23 cellular contexts compared by ENCODE assay signal in genomic region chr3:142124243-142124642, GRCh38. TPM values are rescaled to one million over a fixed set of nuclear protein-coding genes. Genes with fewer than 3 reads are reported as not detected.
A peak's percentile ranks its signal among the peaks of the same experiment; 100 is the strongest.
DNase-seq lines count a peak whose midpoint lies in the region; ATAC-seq, FAIRE-seq and TF ChIP-seq lines count a peak whose summit lies in the region.
"Had no signal": no experiment of that assay in that cellular context is flagged by ENCODE, and none has a peak within 500 bp of the region (broad histone marks: within the 10 kb centered on the region; RNA-seq: fewer than 3 reads in every experiment).

No MANE protein-coding gene starts in this region.

- ATAC-seq in HepG2 (no peak), right lobe of liver (no peak), K562 (no peak), mucosa of descending colon (no peak)

- H3F3A ChIP-seq in OCI-LY1 (ENCODE audit: insufficient read depth, low read length) (0 out of 2 replicates have a peak, but pooled peaks cover 6% of the 10 kb centered on the region), PC-9 (ENCODE audit: insufficient read depth, low read depth) (no peaks in the 10 kb centered on the region)

- H2AFZ ChIP-seq in HepG2 (ENCODE audit: low read length): no peak overlapping the region
- no peak overlapping the region for H2AFZ ChIP-seq in OCI-LY1 (ENCODE audit: low read length)
- H2AFZ ChIP-seq in K562 (ENCODE audit: low read depth, low read length): no peak overlapping the region
- H2AFZ ChIP-seq in PC-9: no peak overlapping the region

- CTCF ChIA-PET in HepG2 (lab: Yijun Ruan, JAX; ENCODE audit: low intra/inter-chr PET ratio, low total read pairs): no interaction called here
- CTCF ChIA-PET in K562 (lab: Yijun Ruan, JAX; ENCODE audit: low intra/inter-chr PET ratio): no interaction called here
- CTCF ChIA-PET in PC-9 (lab: Charles Lee): no interaction called here

- TF ChIP-seq RAD21 in HepG2 (CRISPR knock-in tag; IDR thresholded peaks at IDR 0.05) (no peak), K562 (CRISPR knock-in tag; conservative IDR thresholded peaks at IDR 0.05 in 1 of 2, IDR thresholded peaks at IDR 0.05 in 1 of 2) (no peak)

- TF ChIP-seq POLR2A in HepG2 (IDR thresholded peaks at IDR 0.05; ENCODE audit: insufficient read depth in 1 of 2, low read depth in 2 of 2, low read length in 2 of 2): no peak
- TF ChIP-seq POLR2A in right lobe of liver (IDR thresholded peaks at IDR 0.05): no peak
- TF ChIP-seq POLR2A in K562 (conservative IDR thresholded peaks at IDR 0.05): no peak

- H3K4me2 ChIP-seq in HepG2 (ENCODE audit: low read depth, low read length) (no peak overlapping the region), OCI-LY1 (ENCODE audit: low read length) (peak overlapping the region; percentile 51), K562 (ENCODE audit: insufficient read depth, low read length) (no peak overlapping the region), PC-9 (no peak overlapping the region)
- H3K4me2 ChIP-seq: BLaER1 treated with 17β-estradiol and CSF1 and Interleukin-3, amounts not matched to agents 10 nM and 100 nM had no signal

- H3K9ac ChIP-seq in HepG2 (ENCODE audit: insufficient read depth, low read depth, low read length): no peak overlapping the region
- H3K9ac ChIP-seq in OCI-LY1 (ENCODE audit: low read length): peak overlapping the region; percentile 50
- no peak overlapping the region for H3K9ac ChIP-seq in K562 (ENCODE audit: insufficient read depth in 1 of 2, low read depth in 2 of 2, low read length in 2 of 2)
- H3K9ac ChIP-seq: BLaER1 treated with 17β-estradiol and CSF1 and Interleukin-3, amounts not matched to agents 10 nM and 100 nM had no signal

- H3K36me3 ChIP-seq in HepG2 (replicated peaks in 1 of 2; ENCODE audit: control insufficient read depth in 1 of 2, insufficient read depth in 2 of 2, low read length in 2 of 2) (no peaks in the 10 kb centered on the region), right lobe of liver (no peaks in the 10 kb centered on the region), OCI-LY1 (ENCODE audit: insufficient read depth, low read length) (peaks cover 18% of the 10 kb centered on the region; the same call in 1 of the 2 replicates), K562 (ENCODE audit: control insufficient read depth, insufficient read depth, low read length) (no peaks in the 10 kb centered on the region), mucosa of descending colon (ENCODE audit: low read depth) (no peaks in the 10 kb centered on the region), PC-9 (ENCODE audit: low read depth) (no peaks in the 10 kb centered on the region)
- H3K36me3 ChIP-seq: BE2C; BLaER1 treated with 17β-estradiol and CSF1 and Interleukin-3, amounts not matched to agents 10 nM and 100 nM; HAP-1 had no signal

- intact Hi-C loops in HepG2 (cut with micrococcal nuclease; ENCODE audit: unreplicated experiment): no loop called here
- intact Hi-C loops in right lobe of liver (cut with DNase I): no loop called here
- intact Hi-C loops in K562 (cut with micrococcal nuclease): loop anchor here (10.0 kb wide), 1 partner anchor 871 kb away; no protein-coding TSS in a partner anchor
- intact Hi-C loops in mucosa of descending colon (cut with DNase I, micrococcal nuclease): loop anchor here in 1 of 2 donors (2.0 kb wide), 1 partner anchor 159 kb away; no protein-coding TSS in a partner anchor
- intact Hi-C loops in PC-9 (cut with micrococcal nuclease; ENCODE audit: unreplicated experiment): loop anchor here (10.0 kb wide), 2 partner anchors 321 to 389 kb away; partner anchors contain the start of genes RNF7 and XRN1

- H3K79me2 ChIP-seq in HepG2 (ENCODE audit: insufficient read depth, low read length): peaks cover 4% of the 10 kb centered on the region
- peaks cover 95% of the 10 kb centered on the region for H3K79me2 ChIP-seq in OCI-LY1 (ENCODE audit: insufficient read depth, low read length)
- no peaks in the 10 kb centered on the region for H3K79me2 ChIP-seq in K562 (ENCODE audit: control insufficient read depth, insufficient read depth, low read length)
- H3K79me2 ChIP-seq in PC-9 (ENCODE audit: low read depth): no peaks in the 10 kb centered on the region

- WGBS in HepG2 (ENCODE audit: low lambda C conversion rate): 94% methylated on average over 2 of the region's 2 CpGs
- 82% methylated on average over 2 of the region's 2 CpGs for WGBS in right lobe of liver (ENCODE audit: insufficient coverage, low coverage, low lambda C conversion rate, missing lambda C conversion rate)
- WGBS in K562 (ENCODE audit: insufficient coverage, low coverage, missing lambda C conversion rate): 91% methylated on average over 2 of the region's 2 CpGs

- H3K9me2 ChIP-seq in OCI-LY1 (ENCODE audit: low read depth, low read length) (no peaks in the 10 kb centered on the region), PC-9 (ENCODE audit: insufficient read depth) (no peaks in the 10 kb centered on the region)

- no peak for TF ChIP-seq CTCF in HepG2 (CRISPR knock-in tag; IDR thresholded peaks at IDR 0.05)
- no peak for TF ChIP-seq CTCF in right lobe of liver (IDR thresholded peaks at IDR 0.05)
- TF ChIP-seq CTCF in OCI-LY1 (IDR thresholded peaks at IDR 0.05; ENCODE audit: low read length): no peak
- TF ChIP-seq CTCF in K562 (IDR thresholded peaks at IDR 0.05 in 2 of 3, conservative IDR thresholded peaks at IDR 0.05 in 1 of 3; ENCODE audit: insufficient read depth in 2 of 3, low read depth in 1 of 3, low read length in 3 of 3): no peak
- no peak for TF ChIP-seq CTCF in mucosa of descending colon (IDR thresholded peaks at IDR 0.05)
- no peak for TF ChIP-seq CTCF in PC-9 (conservative IDR thresholded peaks at IDR 0.05)

- H3K27ac ChIP-seq in HepG2 (ENCODE audit: extremely low read length, insufficient read depth, low read length) (no peak overlapping the region), right lobe of liver (no peak overlapping the region), OCI-LY1 (ENCODE audit: low read depth, low read length, poor library complexity, severe bottlenecking) (peak overlapping the region; percentile 93), K562 (ENCODE audit: extremely low read depth, low read depth, low read length) (no peak overlapping the region), PC-9 (no peak overlapping the region)
- H3K27ac ChIP-seq: 22Rv1; BLaER1 treated with 17β-estradiol and CSF1 and Interleukin-3, amounts not matched to agents 10 nM and 100 nM had no signal

- H3K27me3 ChIP-seq in HepG2 (ENCODE audit: control insufficient read depth in 1 of 2, insufficient read depth in 2 of 2, low read length in 2 of 2) (no peaks in the 10 kb centered on the region; a peak in 1 of 5 replicates), right lobe of liver (no peaks in the 10 kb centered on the region), OCI-LY1 (ENCODE audit: insufficient read depth, low read length) (no peaks in the 10 kb centered on the region), K562 (ENCODE audit: control insufficient read depth in 2 of 2, insufficient read depth in 2 of 2, low read length in 2 of 2) (no peaks in the 10 kb centered on the region), PC-9 (ENCODE audit: insufficient read depth, low read depth) (no peaks in the 10 kb centered on the region)
- H3K27me3 ChIP-seq: BE2C; BLaER1 treated with 17β-estradiol and CSF1 and Interleukin-3, amounts not matched to agents 10 nM and 100 nM had no signal

- H3K4me3 ChIP-seq in HepG2 (replicated peaks in 1 of 3; ENCODE audit: insufficient read depth in 1 of 3, low read depth in 2 of 3, low read length in 3 of 3): no peak overlapping the region
- H3K4me3 ChIP-seq in right lobe of liver: no peak overlapping the region
- peak overlapping the region; percentile 19 for H3K4me3 ChIP-seq in OCI-LY1 (ENCODE audit: low read depth, low read length, poor library complexity, severe bottlenecking)
- H3K4me3 ChIP-seq in K562: no peak overlapping the region
- no peak overlapping the region for H3K4me3 ChIP-seq in mucosa of descending colon
- no peak overlapping the region for H3K4me3 ChIP-seq in PC-9
- H3K4me3 ChIP-seq: BLaER1 treated with 17β-estradiol and CSF1 and Interleukin-3, amounts not matched to agents 10 nM and 100 nM; HAP-1 had no signal

- no peaks in the 10 kb centered on the region for H3K4me1 ChIP-seq in HepG2 (ENCODE audit: insufficient read depth, low read length)
- peaks cover 0 to 3% (median 0%) of the 10 kb centered on the region in 4 donors for H3K4me1 ChIP-seq in right lobe of liver
- H3K4me1 ChIP-seq in OCI-LY1 (ENCODE audit: insufficient read depth, low read length, severe bottlenecking): peaks cover 93% of the 10 kb centered on the region
- no peaks in the 10 kb centered on the region for H3K4me1 ChIP-seq in K562 (replicated peaks in 1 of 2; ENCODE audit: control insufficient read depth in 2 of 2, insufficient read depth in 2 of 2, low read length in 2 of 2)
- H3K4me1 ChIP-seq in mucosa of descending colon (ENCODE audit: low read depth): no peaks in the 10 kb centered on the region
- peaks cover 2% of the 10 kb centered on the region; the same call in 1 of the 2 replicates for H3K4me1 ChIP-seq in PC-9 (replicated peaks; ENCODE audit: insufficient read depth)
- H3K4me1 ChIP-seq: BLaER1 treated with 17β-estradiol and CSF1 and Interleukin-3, amounts not matched to agents 10 nM and 100 nM had no signal

- H3K9me1 ChIP-seq in K562 (ENCODE audit: control insufficient read depth, insufficient read depth, low read length): no peaks in the 10 kb centered on the region

- in situ Hi-C loops in HepG2 (cut with HindIII; ENCODE audit: extremely low pct_ligation_motif_present, low pct_unique_long_range_greater_than_20kb): no loop called here
- in situ Hi-C loops in K562 (cut with MboI): no loop called here

- FAIRE-seq in HepG2 (lab: Jason Lieb, UNC) (no peak), K562 (lab: Jason Lieb, UNC) (no peak)
- FAIRE-seq: A204.1, D721Med, GM12891, H54 had no signal

- DNase-seq in HepG2 (ENCODE audit: low spot score) (no peak), right lobe of liver (no peak), K562 (ENCODE audit: extremely low read depth in 1 of 4, low spot score in 3 of 4) (no peak), mucosa of descending colon (no peak), PC-9 (no peak)
- DNase-seq: ACHN; AML-193; BE2C; CD4-positive, alpha-beta T cell; CD8-positive, alpha-beta memory T cell; DMS 273 treated with DMSO at 0.1 percent for 48 hours; DMS79; GF-D8; GOT3; HFFc6 had no signal

- no peaks in the 10 kb centered on the region for H3K9me3 ChIP-seq in HepG2 (ENCODE audit: low read length)
- H3K9me3 ChIP-seq in right lobe of liver: no peaks in the 10 kb centered on the region
- no peaks in the 10 kb centered on the region for H3K9me3 ChIP-seq in OCI-LY1 (ENCODE audit: low read length)
- H3K9me3 ChIP-seq in K562 (replicated peaks; ENCODE audit: control insufficient read depth, insufficient read depth, low read depth, low read length): no peaks in the 10 kb centered on the region
- H3K9me3 ChIP-seq in mucosa of descending colon: no peaks in the 10 kb centered on the region
- no peaks in the 10 kb centered on the region for H3K9me3 ChIP-seq in PC-9 (ENCODE audit: insufficient read depth, low read depth)
- H3K9me3 ChIP-seq: BE2C; BLaER1 treated with 17β-estradiol and CSF1 and Interleukin-3, amounts not matched to agents 10 nM and 100 nM; HAP-1 had no signal

- TF ChIP-seq EP300 in HepG2 (IDR thresholded peaks at IDR 0.05; ENCODE audit: low read depth in 2 of 2, low read length in 2 of 2): no peak
- TF ChIP-seq EP300 in HepG2 (CRISPR knock-in tag; IDR thresholded peaks at IDR 0.05; ENCODE audit: borderline replicate concordance): no peak
- no peak for TF ChIP-seq EP300 in K562 (IDR thresholded peaks at IDR 0.05; ENCODE audit: low read length)

- POLR2A ChIA-PET in HepG2 (lab: Yijun Ruan, JAX): no interaction called here
- POLR2A ChIA-PET in K562 (lab: Yijun Ruan, JAX): no interaction called here
- POLR2A ChIA-PET in PC-9 (lab: Charles Lee; ENCODE audit: unreplicated experiment): no interaction called here

- BruUV-seq in HepG2 (replicated peaks; lab: Mats Ljungman, UMichigan): no TSS peak
- BruUV-seq in K562 (replicated peaks; lab: Mats Ljungman, UMichigan): no TSS peak
- BruUV-seq in PC-9 (replicated peaks; lab: Mats Ljungman, UMichigan): no TSS peak

- H4K20me1 ChIP-seq in HepG2 (ENCODE audit: insufficient read depth, low read length) (no peaks in the 10 kb centered on the region), OCI-LY1 (ENCODE audit: insufficient read depth, low read length) (no peaks in the 10 kb centered on the region), K562 (replicated peaks; ENCODE audit: control insufficient read depth, insufficient read depth, low read length) (no peaks in the 10 kb centered on the region), PC-9 (ENCODE audit: insufficient read depth) (no peaks in the 10 kb centered on the region)
- H4K20me1 ChIP-seq: BLaER1 treated with 17β-estradiol and CSF1 and Interleukin-3, amounts not matched to agents 10 nM and 100 nM had no signal

RNA-seq across cellular contexts. Expression of gene TFDP2, which starts 25.1 kb away (rescaled TPM):
- 37.4 and 46.2 TPM in 2 replicates for total RNA-seq in HepG2 (2016; rRNA removed; fragmentation: Illumina TruSeq; extraction: Trizol)
- 29.2 and 30.3 TPM in 2 replicates for total RNA-seq in HepG2 (2016; cell fraction: cytosol; rRNA removed; fragmentation: Illumina TruSeq; extraction: Trizol; ENCODE audit: low read depth)
- total RNA-seq in HepG2 (2016; cell fraction: insoluble cytoplasmic fraction; rRNA removed; fragmentation: Illumina TruSeq; extraction: Trizol): 38.1 and 41.0 TPM in 2 replicates
- total RNA-seq in HepG2 (2016; cell fraction: membrane; rRNA removed; fragmentation: Illumina TruSeq; extraction: Trizol): 56.1 and 67.2 TPM in 2 replicates
- total RNA-seq in HepG2 (2016; cell fraction: nucleus; rRNA removed; fragmentation: Illumina TruSeq; extraction: Trizol): 28.1 and 29.7 TPM in 2 replicates
- 9.9 and 17.9 TPM in 2 replicates for polyA plus RNA-seq in HepG2 (2011; rRNA removed)
- polyA plus RNA-seq in HepG2 (2011; cell fraction: cytosol; rRNA removed): 6.7 and 8.3 TPM in 2 replicates
- polyA plus RNA-seq in HepG2 (2011; cell fraction: nucleus; rRNA removed): 6.3 and 7.3 TPM in 2 replicates
- 10.4 and 16.3 TPM in 2 replicates for polyA plus RNA-seq in HepG2 (2012)
- polyA plus RNA-seq in HepG2 (2016; cell fraction: cytosol; fragmentation: Illumina TruSeq; extraction: Trizol; ENCODE audit: low read depth): 38.4 and 47.0 TPM in 2 replicates
- 37.3 and 38.6 TPM in 2 replicates for polyA plus RNA-seq in HepG2 (2016; cell fraction: insoluble cytoplasmic fraction; fragmentation: Illumina TruSeq; extraction: Trizol; ENCODE audit: low read depth)
- 51.0 and 53.3 TPM in 2 replicates for polyA plus RNA-seq in HepG2 (2016; cell fraction: membrane; fragmentation: Illumina TruSeq; extraction: Trizol; ENCODE audit: low read depth)
- polyA plus RNA-seq in HepG2 (2016; cell fraction: nucleus; fragmentation: Illumina TruSeq; extraction: Trizol; ENCODE audit: insufficient read depth, low read depth): 18.1 and 22.6 TPM in 2 replicates
- polyA minus RNA-seq in HepG2 (2011; rRNA and poly(A)+ RNA removed; ENCODE audit: low replicate concordance): 17.7 and 20.8 TPM in 2 replicates
- 8.7 and 10.9 TPM in 2 replicates for polyA minus RNA-seq in HepG2 (2011; cell fraction: cytosol; rRNA and poly(A)+ RNA removed)
- 15.8 and 16.4 TPM in 2 replicates for polyA minus RNA-seq in HepG2 (2011; cell fraction: nucleus; rRNA and poly(A)+ RNA removed)
- total RNA-seq in right lobe of liver: 10 to 100 TPM; 17.9 to 30.9 (median 24.1) TPM
- 61.9 and 200 TPM in 2 replicates for total RNA-seq in K562 (2011; cell fraction: chromatin; rRNA removed; ENCODE audit: low replicate concordance)
- total RNA-seq in K562 (2011; cell fraction: nucleolus; rRNA removed): 25.8 and 27.7 TPM in 2 replicates
- total RNA-seq in K562 (2011; cell fraction: nucleoplasm; rRNA removed): 45.5 and 66.3 TPM in 2 replicates
- 99.8 and 119 TPM in 2 replicates for total RNA-seq in K562 (2014; rRNA removed)
- 126 and 158 TPM in 2 replicates for total RNA-seq in K562 (2014; rRNA removed; fragmentation: Illumina TruSeq; extraction: Trizol)
- total RNA-seq in K562 (2015; rRNA removed; fragmentation: Illumina TruSeq; extraction: Trizol): 98.5 and 109 TPM in 2 replicates
- 95.6 and 97.6 TPM in 2 replicates for total RNA-seq in K562 (2021)
- polyA plus RNA-seq in K562 (2011; rRNA removed): 127 and 179 TPM in 2 replicates
- 39.6 and 64.3 TPM in 2 replicates for polyA plus RNA-seq in K562 (2011; cell fraction: cytosol; rRNA removed)
- 38.0 and 64.1 TPM in 2 replicates for polyA plus RNA-seq in K562 (2011; cell fraction: nucleus; rRNA removed)
- polyA plus RNA-seq in K562 (2012): 54.6 and 70.7 TPM in 2 replicates
- 121 and 160 TPM in 2 replicates for polyA plus RNA-seq in K562 (2014; fragmentation: Illumina TruSeq; extraction: Trizol)
- polyA plus RNA-seq in K562 (2014; fragmentation: Nextera tagmentation; extraction: Ambion mirVana): 100 to 1,000 TPM; 132 to 166 TPM
- polyA plus RNA-seq in K562 (2014; rRNA removed): 82.9 and 119 TPM in 2 replicates
- polyA minus RNA-seq in K562 (2011; rRNA and poly(A)+ RNA removed): 73.8 and 88.9 TPM in 2 replicates
- 17.8 and 27.1 TPM in 2 replicates for polyA minus RNA-seq in K562 (2011; cell fraction: cytosol; rRNA and poly(A)+ RNA removed)
- 19.3 and 30.1 TPM in 2 replicates for polyA minus RNA-seq in K562 (2011; cell fraction: nucleus; rRNA and poly(A)+ RNA removed)
- total RNA-seq in mucosa of descending colon: 10 to 100 TPM; 45.1 to 61.4 (median 54.8) TPM
- total RNA-seq in PC-9 (2021): 48.2 and 57.6 TPM in 2 replicates

Comparison
In these comparisons a context has a peak if more than half of its experiments do, and no peak if none do; other contexts are left out.
1. intact Hi-C loops: an anchor here in K562 (10.0 kb wide) and PC-9 (10.0 kb wide); none called in HepG2 and right lobe of liver.
2. Of the 241 proteins assayed by ChIP-seq in both HepG2 and K562: peak only in HepG2: MAFF; only in K562: MAFG; in both: none; in neither: 238; mixed calls (peak in some experiments, not most) for 1.